Comparison of ENCODE assay signal across 23 cellular contexts in genomic region chr5:96745025-96745424, GRCh38.
DNase-seq lines count a peak whose midpoint lies in the region; ATAC-seq and TF ChIP-seq lines count a peak whose summit lies in the region.
"Had no signal": no experiment of that assay in that cellular context is flagged by ENCODE, and none has a peak within 500 bp of the region (broad histone marks: within the 10 kb centered on the region; RNA-seq: fewer than 3 reads in every experiment).

No MANE protein-coding gene starts in this region.

- H3K4me3 ChIP-seq in right atrium auricular region: no peak overlapping the region
- H3K4me3 ChIP-seq in naive thymus-derived CD4-positive, alpha-beta T cell (ENCODE audit: low read length): no peak overlapping the region
- no peak overlapping the region for H3K4me3 ChIP-seq in vagina
- H3K4me3 ChIP-seq: left lung, Peyer's patch had no signal

- H3K9me3 ChIP-seq in right atrium auricular region (no peaks in the 10 kb centered on the region), vagina (no peaks in the 10 kb centered on the region)
- no peaks in the 10 kb centered on the region for H3K9me3 ChIP-seq in naive thymus-derived CD4-positive, alpha-beta T cell (ENCODE audit: control insufficient read depth in 2 of 3, low read length in 3 of 3)
- H3K9me3 ChIP-seq: left lung, Peyer's patch had no signal

- peaks cover 23 to 43% (median 36%) of the 10 kb centered on the region in 5 donors for H3K36me3 Mint-ChIP-seq in naive thymus-derived CD4-positive, alpha-beta T cell
- peaks cover 73% of the 10 kb centered on the region for H3K36me3 Mint-ChIP-seq in activated T-helper 2 cell treated with anti-CD3 and anti-CD28 coated beads, Interferon-gamma antibody, Interleukin-2, Interleukin-4, amounts not matched to agents 10 μg/mL and 5 μg/mL and 100 μg/mL, durations not matched to agents 14 hours and 24 hours and 36 hours (ENCODE audit: low read depth)

- peak overlapping the region in 5 of 9 donors; percentile 32 to 63 (median 45) for H3K27ac Mint-ChIP-seq in naive thymus-derived CD4-positive, alpha-beta T cell
- no peak overlapping the region for H3K27ac Mint-ChIP-seq in activated T-helper 2 cell treated with anti-CD3 and anti-CD28 coated beads, Interferon-gamma antibody, Interleukin-2, Interleukin-4, amounts not matched to agents 10 μg/mL and 5 μg/mL and 100 μg/mL, durations not matched to agents 14 hours and 24 hours and 36 hours

- no peak overlapping the region for H3K4me3 Mint-ChIP-seq in naive thymus-derived CD4-positive, alpha-beta T cell
- H3K4me3 Mint-ChIP-seq in activated T-helper 2 cell treated with anti-CD3 and anti-CD28 coated beads, Interferon-gamma antibody, Interleukin-2, Interleukin-4, amounts not matched to agents 10 μg/mL and 5 μg/mL and 100 μg/mL, durations not matched to agents 14 hours and 24 hours and 36 hours (ENCODE audit: low read depth): no peak overlapping the region

- peaks cover 0 to 21% (median 0%) of the 10 kb centered on the region in 7 donors for H3K4me1 Mint-ChIP-seq in naive thymus-derived CD4-positive, alpha-beta T cell
- H3K4me1 Mint-ChIP-seq in activated T-helper 2 cell treated with anti-CD3 and anti-CD28 coated beads, Interferon-gamma antibody, Interleukin-2, Interleukin-4, amounts not matched to agents 10 μg/mL and 5 μg/mL and 100 μg/mL, durations not matched to agents 14 hours and 24 hours and 36 hours (ENCODE audit: low read depth): peaks cover 7% of the 10 kb centered on the region

- no peak for DNase-seq in right atrium auricular region (ENCODE audit: low spot score)
- no peak for DNase-seq in Right ventricle myocardium superior
- DNase-seq in NCI-H69 (lab: John Stamatoyannopoulos, UW): peak; percentile 40
- DNase-seq in naive thymus-derived CD4-positive, alpha-beta T cell: no peak
- DNase-seq in vagina (ENCODE audit: extremely low spot score in 2 of 2): no peak
- DNase-seq in ecto neural progenitor cell (ENCODE audit: low spot score): no peak
- DNase-seq in activated T-helper 2 cell treated with anti-CD3 and anti-CD28 coated beads, Interferon-gamma antibody, Interleukin-2, Interleukin-4, amounts not matched to agents 10 μg/mL and 5 μg/mL and 100 μg/mL, durations not matched to agents 14 hours and 24 hours and 36 hours (ENCODE audit: low spot score): no peak
- DNase-seq: activated CD8-positive, alpha-beta memory T cell treated with anti-CD3 and anti-CD28 coated beads, Interleukin-2, amount 50 U/mL, for 4 hours; activated naive CD4-positive, alpha-beta T cell treated with anti-CD3 and anti-CD28 coated beads, Interleukin-2, amount 50 U/mL, for 16 hours; amygdala; brain microvascular endothelial cell; DND-41; GF-D8; left lung; NCI-H1092; NCI-H1694 treated with DMSO at 0.1 percent for 48 hours; NCI-H446; NCI-H774; Peyer's patch; T-helper 9 cell had no signal

- peak overlapping the region; percentile 80 to 82 for H3K27ac ChIP-seq in right atrium auricular region
- H3K27ac ChIP-seq in naive thymus-derived CD4-positive, alpha-beta T cell (ENCODE audit: low read depth, low read length): no peak overlapping the region
- peak overlapping the region; percentile 63 for H3K27ac ChIP-seq in vagina
- H3K27ac ChIP-seq: brain microvascular endothelial cell, C4-2B had no signal

- no peaks in the 10 kb centered on the region for H3K27me3 Mint-ChIP-seq in naive thymus-derived CD4-positive, alpha-beta T cell
- no peaks in the 10 kb centered on the region for H3K27me3 Mint-ChIP-seq in activated T-helper 2 cell treated with anti-CD3 and anti-CD28 coated beads, Interferon-gamma antibody, Interleukin-2, Interleukin-4, amounts not matched to agents 10 μg/mL and 5 μg/mL and 100 μg/mL, durations not matched to agents 14 hours and 24 hours and 36 hours (ENCODE audit: low read depth)
- H3K27me3 Mint-ChIP-seq: type B pancreatic cell had no signal

- POLR2A ChIA-PET in naive thymus-derived CD4-positive, alpha-beta T cell (lab: Charles Lee): interaction anchor here (0.6 kb wide), 1 partner anchor 124 kb away, joined by 3 read pairs; no protein-coding TSS in a partner anchor

- H3K9me3 Mint-ChIP-seq in naive thymus-derived CD4-positive, alpha-beta T cell: no peaks in the 10 kb centered on the region
- no peaks in the 10 kb centered on the region for H3K9me3 Mint-ChIP-seq in activated T-helper 2 cell treated with anti-CD3 and anti-CD28 coated beads, Interferon-gamma antibody, Interleukin-2, Interleukin-4, amounts not matched to agents 10 μg/mL and 5 μg/mL and 100 μg/mL, durations not matched to agents 14 hours and 24 hours and 36 hours
- H3K9me3 Mint-ChIP-seq: type B pancreatic cell had no signal

- H3K4me1 ChIP-seq in right atrium auricular region (peaks cover 0 to 73% of the 10 kb centered on the region in 2 donors), vagina (peaks cover 29% of the 10 kb centered on the region)
- H3K4me1 ChIP-seq in naive thymus-derived CD4-positive, alpha-beta T cell (ENCODE audit: control insufficient read depth in 2 of 2, insufficient read depth in 2 of 2, low read length in 2 of 2): no peaks in the 10 kb centered on the region

- TF ChIP-seq CTCF in right atrium auricular region (IDR thresholded peaks at IDR 0.05): no peak
- TF ChIP-seq CTCF in vagina (IDR thresholded peaks at IDR 0.05): no peak

- H3K27me3 ChIP-seq in right atrium auricular region (no peaks in the 10 kb centered on the region), vagina (no peaks in the 10 kb centered on the region)
- no peaks in the 10 kb centered on the region for H3K27me3 ChIP-seq in naive thymus-derived CD4-positive, alpha-beta T cell (ENCODE audit: control insufficient read depth in 2 of 2, insufficient read depth in 2 of 2, low read length in 2 of 2)
- H3K27me3 ChIP-seq: brain microvascular endothelial cell, left lung, Peyer's patch had no signal

- no peak for TF ChIP-seq POLR2A in vagina (IDR thresholded peaks at IDR 0.05)

- no peak for ATAC-seq in Right ventricle myocardium superior (ENCODE audit: poor library complexity)
- no peak for ATAC-seq in naive thymus-derived CD4-positive, alpha-beta T cell
- ATAC-seq: left lung, sciatic nerve had no signal

- CTCF ChIA-PET in naive thymus-derived CD4-positive, alpha-beta T cell (lab: Charles Lee): no interaction called here

- intact Hi-C loops in Right ventricle myocardium superior (cut with DNase I): loop anchor here (10.0 kb wide), 1 partner anchor 130 kb away; no protein-coding TSS in a partner anchor
- intact Hi-C loops in naive thymus-derived CD4-positive, alpha-beta T cell (cut with micrococcal nuclease): no loop called here
- intact Hi-C loops in vagina (cut with DNase I): no loop called here
- intact Hi-C loops in activated T-helper 2 cell treated with anti-CD3 and anti-CD28 coated beads, Interferon-gamma antibody, Interleukin-2, Interleukin-4, amounts not matched to agents 10 μg/mL and 5 μg/mL and 100 μg/mL, durations not matched to agents 14 hours and 24 hours and 36 hours (cut with micrococcal nuclease): no loop called here

- H3K36me3 ChIP-seq in right atrium auricular region: peaks cover 84% of the 10 kb centered on the region
- peaks cover 31 to 91% (median 34%) of the 10 kb centered on the region in 3 experiments for H3K36me3 ChIP-seq in naive thymus-derived CD4-positive, alpha-beta T cell (ENCODE audit: control insufficient read depth in 2 of 3, insufficient read depth in 3 of 3, low read length in 3 of 3)
- H3K36me3 ChIP-seq in vagina: peaks cover 0 to 79% of the 10 kb centered on the region in 2 donors
